In genomic region chr20:53916173-53916512, GRCh38 we compare ENCODE assay signal across 8 cellular contexts.
DNase-seq lines count a peak whose midpoint lies in the region; ATAC-seq and TF ChIP-seq lines count a peak whose summit lies in the region.

No MANE protein-coding gene starts in this region.

- no peaks in the 10 kb centered on the region for H3K79me2 ChIP-seq in fibroblast of lung (ENCODE audit: control insufficient read depth, insufficient read depth, low read length)

- intact Hi-C loops in prostate gland (cut with DNase I): loop anchor here (5.0 kb wide), 2 partner anchors 44 to 89 kb away; no protein-coding TSS in a partner anchor

- H2AFZ ChIP-seq in fibroblast of lung (ENCODE audit: low read length): peak overlapping the region; percentile 9

- H3K9me3 ChIP-seq in ES-I3 (ENCODE audit: control insufficient read depth, insufficient read depth, low read length): peaks cover 2% of the 10 kb centered on the region; the same call in 1 of the 2 replicates
- H3K9me3 ChIP-seq in SK-N-MC (ENCODE audit: low read depth, low read length): no peaks in the 10 kb centered on the region
- no peaks in the 10 kb centered on the region for H3K9me3 ChIP-seq in fibroblast of lung (ENCODE audit: control insufficient read depth, insufficient read depth, low read depth, low read length)
- H3K9me3 ChIP-seq in prostate gland: no peaks in the 10 kb centered on the region

- H3K4me1 ChIP-seq in ES-I3 (ENCODE audit: insufficient read depth, low read length): peaks cover 44% of the 10 kb centered on the region
- H3K4me1 ChIP-seq in fibroblast of lung (ENCODE audit: control insufficient read depth, extremely low read depth, insufficient read depth, low read length): peaks cover 26% of the 10 kb centered on the region
- peaks cover 10% of the 10 kb centered on the region for H3K4me1 ChIP-seq in prostate gland (replicated peaks)

- WGBS in prostate gland: 62% methylated on average over 2 of the region's 2 CpGs

- no peak for TF ChIP-seq POLR2A in prostate gland (IDR thresholded peaks at IDR 0.05)

- TF ChIP-seq CTCF in fibroblast of lung (conservative IDR thresholded peaks at IDR 0.05 in 1 of 2, IDR thresholded peaks at IDR 0.05 in 1 of 2; ENCODE audit: low read depth in 1 of 2, low read length in 2 of 2) (no peak), prostate gland (IDR thresholded peaks at IDR 0.05) (no peak)

- H3K4me3 ChIP-seq in SK-N-MC (peak overlapping the region; percentile 93), fibroblast of lung (replicated peaks in 1 of 4; ENCODE audit: control extremely low read depth in 1 of 4, insufficient read depth in 1 of 4, low read depth in 3 of 4, low read length in 4 of 4) (peak overlapping the region in 2 of 4 experiments; percentile 25 to 41), prostate gland (no peak overlapping the region)

- H3K27me3 ChIP-seq in fibroblast of lung (ENCODE audit: control insufficient read depth, insufficient read depth, low read length) (no peaks in the 10 kb centered on the region), prostate gland (replicated peaks; ENCODE audit: insufficient read depth) (no peaks in the 10 kb centered on the region)

- H3K36me3 ChIP-seq in ES-I3 (ENCODE audit: insufficient read depth, low read length): no peaks in the 10 kb centered on the region
- no peaks in the 10 kb centered on the region for H3K36me3 ChIP-seq in SK-N-MC (ENCODE audit: insufficient read depth, low read length)
- H3K36me3 ChIP-seq in fibroblast of lung (ENCODE audit: control insufficient read depth, insufficient read depth, low read length): no peaks in the 10 kb centered on the region
- no peaks in the 10 kb centered on the region for H3K36me3 ChIP-seq in prostate gland

- no peak for DNase-seq in SK-N-MC (ENCODE audit: low read depth, low spot score)
- DNase-seq in fibroblast of lung (ENCODE audit: low read depth in 2 of 2): no peak
- DNase-seq in prostate gland (ENCODE audit: low spot score): no peak
- DNase-seq in globus pallidus (ENCODE audit: low spot score): no peak
- DNase-seq in HUDEP-2 (lab: John Stamatoyannopoulos, UW; ENCODE audit: unreplicated experiment in 76 of 76): no peak

- no peak for ATAC-seq in HG03135 (IDR thresholded peaks at IDR 0.05; ENCODE audit: unreplicated experiment)
- no peak for ATAC-seq in GM19397 (IDR thresholded peaks at IDR 0.05; ENCODE audit: unreplicated experiment)

- peak overlapping the region; percentile 80 for H3K4me2 ChIP-seq in fibroblast of lung (ENCODE audit: extremely low read depth, insufficient read depth, low read length)

- H3K27ac ChIP-seq in SK-N-MC (no peak overlapping the region), fibroblast of lung (ENCODE audit: insufficient read depth, low read length) (peak overlapping the region; percentile 77), prostate gland (peak overlapping the region; percentile 77 to 79)

- H3K9ac ChIP-seq in ES-I3 (ENCODE audit: low read depth, low read length) (peak overlapping the region; percentile 79; the same call in 1 of the 2 replicates), SK-N-MC (ENCODE audit: insufficient read length) (peak overlapping the region; percentile 21), fibroblast of lung (ENCODE audit: insufficient read depth, low read length) (no peak overlapping the region)

- no peaks in the 10 kb centered on the region for H4K20me1 ChIP-seq in fibroblast of lung (ENCODE audit: control insufficient read depth, extremely low read depth, insufficient read depth, low read length)
